In the genomic region with DNA sequence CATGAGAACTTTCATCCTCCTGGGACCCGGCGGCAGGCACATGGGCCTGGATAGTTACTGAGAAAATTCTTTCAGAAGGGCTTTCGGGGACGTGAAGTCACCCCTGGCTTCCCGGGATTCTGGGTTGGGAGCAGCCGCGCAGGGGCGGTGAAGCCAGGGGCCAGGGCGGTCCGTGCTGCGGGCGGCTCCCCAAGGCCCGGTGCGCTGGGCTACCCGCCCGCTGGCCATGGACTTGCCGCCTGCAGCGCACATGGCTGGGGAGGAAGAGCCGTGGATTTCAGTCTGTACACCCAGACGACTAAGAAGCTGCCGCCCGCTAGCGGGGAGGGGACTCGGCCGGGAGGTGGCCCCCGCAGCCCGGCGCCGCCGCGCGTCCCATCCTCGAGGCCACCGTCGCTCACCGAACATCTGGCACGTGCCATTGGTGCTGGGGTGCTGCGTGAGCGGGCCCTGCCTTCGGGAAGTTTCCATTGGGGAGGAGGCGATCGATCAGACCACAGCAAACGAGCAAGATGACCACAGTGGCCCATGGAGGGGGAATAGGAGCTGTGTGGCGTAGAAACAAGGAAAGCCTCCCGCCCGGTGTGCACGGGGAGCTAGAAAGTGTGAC, we compare ENCODE assay signal across 10 cellular contexts.
DNase-seq lines count a peak whose midpoint lies in the region; ATAC-seq and TF ChIP-seq lines count a peak whose summit lies in the region.
"Had no signal": no experiment of that assay in that cellular context is flagged by ENCODE, and none has a peak within 500 bp of the region (broad histone marks: within the 10 kb centered on the region; RNA-seq: fewer than 3 reads in every experiment).

No MANE protein-coding gene starts in this region.

- TF ChIP-seq CTCF in colonic mucosa (IDR thresholded peaks at IDR 0.05), result no peak
- no peak for TF ChIP-seq CTCF in suprapubic skin (IDR thresholded peaks at IDR 0.05)

- no CpG with 5 or more reads among the region's 47 CpGs for WGBS in mesendoderm (ENCODE audit: extremely low coverage, insufficient coverage, low lambda C conversion rate)
- WGBS in suprapubic skin, result 91% methylated on average over 33 of the region's 47 CpGs

- H3K4me2 ChIP-seq in mesendoderm (ENCODE audit: low read length), result peak overlapping the region; percentile 87

- peak overlapping the region; percentile 61 for H3K4me3 ChIP-seq in colonic mucosa
- H3K4me3 ChIP-seq in mesendoderm (ENCODE audit: low read length), result no peak overlapping the region
- H3K4me3 ChIP-seq in suprapubic skin, result peak overlapping the region; percentile 67

- H3K36me3 Mint-ChIP-seq in T-helper 1 cell treated with Interleukin-12 subunit alpha and Interleukin-12 subunit beta and Interleukin-4 antibody, amounts not matched to agents 30 μg/mL and 1 μg/mL, for 36 hours (ENCODE audit: low read depth), result peaks cover 13% of the 10 kb centered on the region

- no peak overlapping the region for H3K27ac Mint-ChIP-seq in T-helper 1 cell treated with Interleukin-12 subunit alpha and Interleukin-12 subunit beta and Interleukin-4 antibody, amounts not matched to agents 30 μg/mL and 1 μg/mL, for 36 hours

- peaks cover 19% of the 10 kb centered on the region for H3K4me1 Mint-ChIP-seq in T-helper 1 cell treated with Interleukin-12 subunit alpha and Interleukin-12 subunit beta and Interleukin-4 antibody, amounts not matched to agents 30 μg/mL and 1 μg/mL, for 36 hours (ENCODE audit: low read depth)

- H3K36me3 ChIP-seq in colonic mucosa (no peaks in the 10 kb centered on the region), mesendoderm (ENCODE audit: control insufficient read depth, insufficient read depth, low read length) (no peaks in the 10 kb centered on the region), suprapubic skin (no peaks in the 10 kb centered on the region)

- H3K79me2 ChIP-seq in mesendoderm (ENCODE audit: control insufficient read depth, insufficient read depth, low read length), result no peaks in the 10 kb centered on the region

- no peak for TF ChIP-seq EP300 in suprapubic skin (IDR thresholded peaks at IDR 0.05)

- H2BK15ac ChIP-seq in mesendoderm (replicated peaks; ENCODE audit: low read depth), result no peak overlapping the region

- peaks cover 4% of the 10 kb centered on the region for H3K27me3 Mint-ChIP-seq in T-helper 1 cell treated with Interleukin-12 subunit alpha and Interleukin-12 subunit beta and Interleukin-4 antibody, amounts not matched to agents 30 μg/mL and 1 μg/mL, for 36 hours (ENCODE audit: low read depth)

- H4K8ac ChIP-seq in mesendoderm (ENCODE audit: low read depth, low read length), result no peak overlapping the region

- peaks cover 4% of the 10 kb centered on the region for H3K4me1 ChIP-seq in colonic mucosa
- H3K4me1 ChIP-seq in mesendoderm (ENCODE audit: control insufficient read depth, low read depth, low read length), result no peaks in the 10 kb centered on the region
- H3K4me1 ChIP-seq in suprapubic skin, result peaks cover 19% of the 10 kb centered on the region

- no peak overlapping the region for H2AK5ac ChIP-seq in mesendoderm (ENCODE audit: low read length)

- H3K27ac ChIP-seq in colonic mucosa, result no peak overlapping the region
- no peak overlapping the region for H3K27ac ChIP-seq in mesendoderm (ENCODE audit: low read depth, low read length)
- H3K27ac ChIP-seq in suprapubic skin, result no peak overlapping the region
- H3K27ac ChIP-seq: 22Rv1 had no signal

- TF ChIP-seq POLR2A in suprapubic skin (IDR thresholded peaks at IDR 0.05), result no peak

- no peak overlapping the region for H3K23ac ChIP-seq in mesendoderm (ENCODE audit: low read length)

- H3K9ac ChIP-seq in colonic mucosa (ENCODE audit: low read depth in 2 of 2, low read length in 2 of 2) (peak overlapping the region; percentile 79 to 80), mesendoderm (ENCODE audit: low read length) (peak overlapping the region; percentile 84)

- DNase-seq in T-helper 1 cell, result no peak
- DNase-seq in colonic mucosa, result peak; percentile 19
- peak; percentile 48 for DNase-seq in mesendoderm
- DNase-seq in suprapubic skin (ENCODE audit: low spot score in 2 of 2), result no peak
- no peak for DNase-seq in nucleus accumbens (lab: John Stamatoyannopoulos, UW)
- DNase-seq: NCI-H1694 treated with DMSO at 0.1 percent for 48 hours had no signal

- no peaks in the 10 kb centered on the region for H3K9me3 Mint-ChIP-seq in T-helper 1 cell treated with Interleukin-12 subunit alpha and Interleukin-12 subunit beta and Interleukin-4 antibody, amounts not matched to agents 30 μg/mL and 1 μg/mL, for 36 hours

- intact Hi-C loops in colonic mucosa (cut with DNase I), result no loop called here

- no peak overlapping the region for H4K5ac ChIP-seq in mesendoderm (ENCODE audit: low read length)

- H3K79me1 ChIP-seq in mesendoderm (ENCODE audit: low read length), result no peaks in the 10 kb centered on the region

- no peak overlapping the region for H2BK5ac ChIP-seq in mesendoderm (ENCODE audit: low read length)

- H3K9me3 ChIP-seq in colonic mucosa, result no peaks in the 10 kb centered on the region
- H3K9me3 ChIP-seq in suprapubic skin, result no peaks in the 10 kb centered on the region

- H3K18ac ChIP-seq in mesendoderm (ENCODE audit: low read length), result peak overlapping the region; percentile 45

- H3K56ac ChIP-seq in mesendoderm (ENCODE audit: low read length), result peak overlapping the region; percentile 93

- peak overlapping the region; percentile 41 for H3K4ac ChIP-seq in mesendoderm (ENCODE audit: low read depth, low read length)

- H3K27me3 ChIP-seq in colonic mucosa (no peaks in the 10 kb centered on the region), mesendoderm (ENCODE audit: insufficient read depth, low read length, poor library complexity) (no peaks in the 10 kb centered on the region), suprapubic skin (no peaks in the 10 kb centered on the region)

- no peak overlapping the region for H2BK120ac ChIP-seq in mesendoderm (ENCODE audit: low read depth, low read length)

- ATAC-seq in HG03460 (IDR thresholded peaks at IDR 0.05; ENCODE audit: unreplicated experiment) (no peak), HG03045 (IDR thresholded peaks at IDR 0.05; ENCODE audit: unreplicated experiment) (no peak)

- peak overlapping the region; percentile 25 for H3K4me3 Mint-ChIP-seq in T-helper 1 cell treated with Interleukin-12 subunit alpha and Interleukin-12 subunit beta and Interleukin-4 antibody, amounts not matched to agents 30 μg/mL and 1 μg/mL, for 36 hours

Comparison
In these comparisons a context has a peak if more than half of its experiments do, and no peak if none do; other contexts are left out.
1. DNase-seq: peak in colonic mucosa (single experiment) and mesendoderm (single experiment); none in T-helper 1 cell (0 of 5), suprapubic skin (0 of 2) and nucleus accumbens (0 of 56).